ENCODE assay signal across 11 cellular contexts in the genomic region with DNA sequence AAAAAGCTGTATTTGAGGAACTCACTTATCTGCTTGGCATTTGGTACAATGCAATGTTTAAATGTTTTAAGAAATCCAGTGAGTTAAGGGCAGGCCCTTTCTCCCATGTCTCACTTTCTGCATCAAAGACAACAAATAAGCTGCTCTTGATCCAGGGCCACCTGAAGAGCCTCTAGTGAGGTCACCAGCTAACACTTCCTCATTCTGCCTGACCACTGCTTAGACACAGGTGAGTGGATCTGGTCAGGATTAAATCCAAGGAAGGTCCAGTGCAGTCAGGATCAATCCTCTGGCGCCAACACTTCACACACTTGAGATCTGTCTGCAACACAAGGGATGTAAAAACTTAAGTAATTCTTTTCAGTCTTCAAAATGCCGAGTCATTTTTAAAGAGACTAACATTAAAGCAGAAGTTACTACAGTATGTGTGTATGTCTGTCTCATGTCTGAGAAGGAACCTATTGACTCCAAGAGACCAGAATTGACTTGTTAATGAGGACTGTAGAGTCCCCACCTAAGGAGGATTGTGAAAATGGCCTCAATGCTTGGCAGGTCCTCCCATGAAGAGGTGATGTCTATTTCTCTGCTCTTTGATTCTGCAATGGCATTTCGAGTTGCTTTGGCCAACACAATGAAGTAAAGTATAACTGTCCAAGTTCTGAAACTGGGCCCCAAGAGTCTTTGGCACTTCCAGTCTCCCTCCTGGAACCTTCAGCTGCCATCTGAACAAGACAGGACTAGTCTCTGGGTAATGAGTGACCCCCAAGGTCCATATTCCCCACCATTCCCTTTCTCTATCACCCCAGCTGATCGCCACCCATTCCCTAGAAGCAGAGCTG. TPM values are rescaled to one million over a fixed set of nuclear protein-coding genes. Genes with fewer than 3 reads are reported as not detected.
A peak's percentile ranks its signal among the peaks of the same experiment; 100 is the strongest.
DNase-seq lines count a peak whose midpoint lies in the region; ATAC-seq and TF ChIP-seq lines count a peak whose summit lies in the region.
"Had no signal": no experiment of that assay in that cellular context is flagged by ENCODE, and none has a peak within 500 bp of the region (broad histone marks: within the 10 kb centered on the region; RNA-seq: fewer than 3 reads in every experiment).

No MANE protein-coding gene starts in this region.

- peak; percentile 43 for ATAC-seq in GM21423 (IDR thresholded peaks at IDR 0.05; ENCODE audit: unreplicated experiment)
- ATAC-seq in lower lobe of right lung: peak; percentile 43 to 55
- no peak for ATAC-seq in HG03571 (IDR thresholded peaks at IDR 0.05; ENCODE audit: unreplicated experiment)
- ATAC-seq: activated CD8-positive, alpha-beta T cell treated with anti-CD3 and anti-CD28 coated beads for 36 hours; PC-3 had no signal

- H3K4me1 ChIP-seq in OCI-LY3 (ENCODE audit: low read length) (peaks cover 48% of the 10 kb centered on the region), lower lobe of right lung (peaks cover 59% of the 10 kb centered on the region), OCI-LY7 (ENCODE audit: insufficient read depth, low read length, poor library complexity, severe bottlenecking) (peaks cover 14% of the 10 kb centered on the region)

- H3K4me3 ChIP-seq in OCI-LY3 (ENCODE audit: low read length) (0 out of 2 replicates have a peak overlapping the region, but pooled peaks have one; percentile 18), lower lobe of right lung (no peak overlapping the region), OCI-LY7 (ENCODE audit: low read depth, low read length, poor library complexity, severe bottlenecking) (no peak overlapping the region)

- H3K36me3 ChIP-seq in OCI-LY3 (replicated peaks; ENCODE audit: low read depth, low read length): peaks cover 37% of the 10 kb centered on the region
- no peaks in the 10 kb centered on the region for H3K36me3 ChIP-seq in lower lobe of right lung
- peaks cover 16% of the 10 kb centered on the region for H3K36me3 ChIP-seq in OCI-LY7 (ENCODE audit: insufficient read depth, low read length)

- H3K9ac ChIP-seq in OCI-LY3 (ENCODE audit: low read length): peak overlapping the region; percentile 31; the same call in 1 of the 2 replicates

- H4K20me1 ChIP-seq in OCI-LY3 (ENCODE audit: insufficient read depth, low read length): peaks cover 74% of the 10 kb centered on the region
- H4K20me1 ChIP-seq in OCI-LY7 (ENCODE audit: insufficient read depth, low read length): no peaks in the 10 kb centered on the region

- no peaks in the 10 kb centered on the region for H3K9me2 ChIP-seq in OCI-LY7 (ENCODE audit: insufficient read depth, low read length)

- no peak for TF ChIP-seq CTCF in OCI-LY3 (IDR thresholded peaks at IDR 0.05; ENCODE audit: low read depth, low read length)
- TF ChIP-seq CTCF in lower lobe of right lung (IDR thresholded peaks at IDR 0.05): no peak
- TF ChIP-seq CTCF in OCI-LY7 (conservative IDR thresholded peaks at IDR 0.05; ENCODE audit: low read length): no peak

- CTCF ChIA-PET in OCI-LY7 (lab: Charles Lee; ENCODE audit: unreplicated experiment): interaction anchor here (1.1 to 1.2 kb wide), 2 partner anchors 12 to 44 kb away, joined by 3 read pairs; no protein-coding TSS in a partner anchor

- H3K9me3 ChIP-seq in OCI-LY3 (ENCODE audit: insufficient read depth, low read length) (no peaks in the 10 kb centered on the region), lower lobe of right lung (no peaks in the 10 kb centered on the region), OCI-LY7 (ENCODE audit: low read length) (no peaks in the 10 kb centered on the region)

- no TSS peak for BruUV-seq in OCI-LY7 (replicated peaks; lab: Mats Ljungman, UMichigan)

- in situ Hi-C loops in Caki2 (cut with HindIII; ENCODE audit: low pct_unique_long_range_greater_than_20kb, low sequenced_read_pairs): no loop called here

- no peaks in the 10 kb centered on the region for H3K27me3 ChIP-seq in OCI-LY3 (ENCODE audit: low read depth, low read length)
- H3K27me3 ChIP-seq in lower lobe of right lung (ENCODE audit: low read depth): no peaks in the 10 kb centered on the region

- POLR2A ChIA-PET in OCI-LY7 (lab: Charles Lee): interaction anchor here (0.6 to 1.7 kb wide), 2 partner anchors 9 to 500 kb away, joined by 3 to 4 read pairs; no protein-coding TSS in a partner anchor

- H2AFZ ChIP-seq in OCI-LY3 (ENCODE audit: low read depth, low read length) (no peak overlapping the region), OCI-LY7 (ENCODE audit: low read length) (no peak overlapping the region)

- H3K79me2 ChIP-seq in OCI-LY3 (ENCODE audit: low read length): peaks cover 100% of the 10 kb centered on the region
- no peaks in the 10 kb centered on the region for H3K79me2 ChIP-seq in OCI-LY7 (ENCODE audit: insufficient read depth, low read depth, low read length)

- peak overlapping the region; percentile 63 for H3K4me2 ChIP-seq in OCI-LY3 (ENCODE audit: low read length)
- H3K4me2 ChIP-seq in OCI-LY7 (ENCODE audit: low read length): no peak overlapping the region

- intact Hi-C loops in lower lobe of right lung (cut with DNase I) (no loop called here), OCI-LY7 (cut with micrococcal nuclease; ENCODE audit: unreplicated experiment) (no loop called here)

- DNase-seq in Caki2 (ENCODE audit: low read depth): peak; percentile 44
- DNase-seq in lower lobe of right lung: no peak
- DNase-seq in stimulated activated CD8-positive, alpha-beta memory T cell treated with anti-CD3 and anti-CD28 coated beads, Interleukin-4, amount 100 ng/mL, for 48 hours: no peak
- no peak for DNase-seq in effector CD8-positive, alpha-beta T cell (lab: John Stamatoyannopoulos, UW)
- DNase-seq in OCI-LY7 (ENCODE audit: low spot score): no peak
- DNase-seq: activated CD8-positive, alpha-beta T cell treated with anti-CD3 and anti-CD28 coated beads for 36 hours; DMS 273 treated with DMSO at 0.1 percent for 48 hours; PC-3 had no signal

- H3K27ac ChIP-seq in OCI-LY3 (ENCODE audit: low read length): peak overlapping the region; percentile 81
- peak overlapping the region; percentile 50 for H3K27ac ChIP-seq in lower lobe of right lung
- H3K27ac ChIP-seq in OCI-LY7 (ENCODE audit: low read depth, low read length, poor library complexity, severe bottlenecking): no peak overlapping the region

RNA-seq across cellular contexts. Expression of a gene that starts 43.1 kb away (rescaled TPM):
- total RNA-seq in Caki2 (2014; rRNA removed; shearing (Covaris generic); ENCODE audit: low replicate concordance): 3.5 and 7.5 TPM in 2 replicates
- total RNA-seq in lower lobe of right lung: 48.9 TPM
- total RNA-seq in OCI-LY7 (2014; rRNA removed; shearing (Covaris generic)): 22.7 and 35.4 TPM in 2 replicates
- total RNA-seq in OCI-LY7 (2022): 79.0 and 95.7 TPM in 2 replicates
